8 cellular contexts compared by ENCODE assay signal in the genomic region with DNA sequence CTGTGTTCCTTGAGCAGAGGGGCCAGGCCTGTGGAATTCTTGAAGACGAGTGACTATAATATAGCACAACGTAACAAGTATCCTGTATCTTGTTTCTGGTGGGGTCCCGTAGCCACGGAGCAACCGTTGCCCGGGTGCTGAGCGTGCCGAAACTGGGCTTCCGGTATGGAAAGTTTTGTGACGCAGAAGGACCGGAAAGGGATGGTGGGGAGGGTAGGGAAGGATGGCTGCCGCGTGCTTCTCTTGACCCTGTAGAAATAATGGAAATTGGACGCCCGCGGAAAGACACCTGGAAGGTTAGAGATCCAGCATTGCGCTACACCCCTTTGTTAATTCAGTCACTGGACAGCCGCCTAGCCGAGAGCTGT. TPM values are rescaled to one million over a fixed set of nuclear protein-coding genes. Genes with fewer than 3 reads are reported as not detected.
DNase-seq lines count a peak whose midpoint lies in the region; ATAC-seq and TF ChIP-seq lines count a peak whose summit lies in the region.

No MANE protein-coding gene starts in this region.

- peaks cover 6% of the 10 kb centered on the region; the same call in 1 of the 2 replicates for H3K9me3 ChIP-seq in AG04450 (ENCODE audit: control insufficient read depth, insufficient read depth, low read length)
- 0 out of 2 replicates have a peak, but pooled peaks cover 3% of the 10 kb centered on the region for H3K9me3 ChIP-seq in OCI-LY7 (ENCODE audit: low read length)

- peak overlapping the region in 5 of 10 donors; percentile 97 to 100 (median 100) for H3K27ac Mint-ChIP-seq in naive thymus-derived CD8-positive, alpha-beta T cell

- H3K9me2 ChIP-seq in OCI-LY7 (ENCODE audit: insufficient read depth, low read length): no peaks in the 10 kb centered on the region

- H3K36me3 Mint-ChIP-seq in naive thymus-derived CD8-positive, alpha-beta T cell: peaks cover 0 to 46% (median under 1%) of the 10 kb centered on the region in 3 donors

- BruUV-seq in OCI-LY7 (replicated peaks; lab: Mats Ljungman, UMichigan): no TSS peak

- peak overlapping the region in 6 of 10 donors; percentile 95 to 99 (median 98) for H3K4me3 Mint-ChIP-seq in naive thymus-derived CD8-positive, alpha-beta T cell

- peak overlapping the region; percentile 99 for H3K27ac ChIP-seq in AG04450 (ENCODE audit: low read depth, low read length)
- H3K27ac ChIP-seq in OCI-LY7 (ENCODE audit: low read depth, low read length, poor library complexity, severe bottlenecking): peak overlapping the region; percentile 87

- H2AFZ ChIP-seq in OCI-LY7 (ENCODE audit: low read length): peak overlapping the region; percentile 96; the same call in 1 of the 2 replicates

- H3K9me3 Mint-ChIP-seq in naive thymus-derived CD8-positive, alpha-beta T cell: no peaks in the 10 kb centered on the region

- peaks cover 39% of the 10 kb centered on the region for H3K36me3 ChIP-seq in OCI-LY7 (ENCODE audit: insufficient read depth, low read length)

- no peaks in the 10 kb centered on the region for H3K27me3 Mint-ChIP-seq in naive thymus-derived CD8-positive, alpha-beta T cell

- peaks cover 58% of the 10 kb centered on the region for H3K79me2 ChIP-seq in OCI-LY7 (ENCODE audit: insufficient read depth, low read depth, low read length)

- H3K4me1 ChIP-seq in OCI-LY7 (ENCODE audit: insufficient read depth, low read length, poor library complexity, severe bottlenecking): peaks cover 21% of the 10 kb centered on the region

- TF ChIP-seq CTCF in AG04450 (IDR thresholded peaks at IDR 0.05; ENCODE audit: low read depth, low read length) (no peak), OCI-LY7 (conservative IDR thresholded peaks at IDR 0.05; ENCODE audit: low read length) (no peak)

- H3K4me1 Mint-ChIP-seq in naive thymus-derived CD8-positive, alpha-beta T cell: peaks cover 20 to 41% (median 29%) of the 10 kb centered on the region in 4 donors

- DNase-seq in AG04450 (ENCODE audit: low read depth, low spot score) (peak; percentile 29), OCI-LY7 (ENCODE audit: low spot score) (peak; percentile 76), cerebellar cortex (ENCODE audit: low spot score) (peak; percentile 71), SHP77 (lab: John Stamatoyannopoulos, UW) (no peak), HPDE6-E6E7 (ENCODE audit: extremely low spot score) (no peak)
- DNase-seq in naive thymus-derived CD8-positive, alpha-beta T cell: peak in 7 of 10 donors; percentile 44 to 87 (median 69)

- POLR2A ChIA-PET in AG04450 (lab: Yijun Ruan, JAX): no interaction called here
- POLR2A ChIA-PET in OCI-LY7 (lab: Charles Lee): interaction anchor here (0.5 kb wide), 1 partner anchor 574 kb away, joined by 3 read pairs; no protein-coding TSS in a partner anchor
- POLR2A ChIA-PET in naive thymus-derived CD8-positive, alpha-beta T cell (lab: Charles Lee): no interaction called here

- CTCF ChIA-PET in AG04450 (lab: Charles Lee) (no interaction called here), OCI-LY7 (lab: Charles Lee; ENCODE audit: unreplicated experiment) (no interaction called here)

- H3K27me3 ChIP-seq in AG04450 (ENCODE audit: control insufficient read depth, insufficient read depth, low read length): no peaks in the 10 kb centered on the region

- H3K4me3 ChIP-seq in AG04450 (ENCODE audit: low read depth, low read length): peak overlapping the region; percentile 85
- peak overlapping the region; percentile 97 for H3K4me3 ChIP-seq in OCI-LY7 (ENCODE audit: low read depth, low read length, poor library complexity, severe bottlenecking)

- H4K20me1 ChIP-seq in OCI-LY7 (ENCODE audit: insufficient read depth, low read length): peaks cover 21% of the 10 kb centered on the region

- ATAC-seq in HG02588 (IDR thresholded peaks at IDR 0.05; ENCODE audit: unreplicated experiment): peak; percentile 42
- ATAC-seq in naive thymus-derived CD8-positive, alpha-beta T cell: peak; percentile 55 to 59
- ATAC-seq in GM21576 (IDR thresholded peaks at IDR 0.05; ENCODE audit: unreplicated experiment): no peak

- peak overlapping the region; percentile 85 for H3K4me2 ChIP-seq in OCI-LY7 (ENCODE audit: low read length)

- intact Hi-C loops in OCI-LY7 (cut with micrococcal nuclease; ENCODE audit: unreplicated experiment): loop anchor here (5.0 kb wide), 2 partner anchors 243 to 577 kb away; a partner anchor contains a TSS

RNA-seq across cellular contexts. Expression of a gene that starts 0.8 kb away (rescaled TPM):
- 32.0 and 44.8 TPM in 2 replicates for polyA plus RNA-seq in AG04450 (2011; rRNA removed)
- polyA minus RNA-seq in AG04450 (2011; rRNA and poly(A)+ RNA removed): 36.9 and 66.1 TPM in 2 replicates
- 76.9 and 102 TPM in 2 replicates for total RNA-seq in OCI-LY7 (2014; rRNA removed; shearing (Covaris generic))
- total RNA-seq in OCI-LY7 (2022): 98.9 and 111 TPM in 2 replicates
- 100 to 1,000 TPM; 199 to 205 TPM for total RNA-seq in naive thymus-derived CD8-positive, alpha-beta T cell
- not detected for polyA plus RNA-seq in naive thymus-derived CD8-positive, alpha-beta T cell

Comparison
In these comparisons a context has a peak if more than half of its experiments do, and no peak if none do; other contexts are left out.
1. DNase-seq: peak in AG04450 (single experiment), OCI-LY7 (single experiment), cerebellar cortex (single experiment) and naive thymus-derived CD8-positive, alpha-beta T cell (7 of 10); none in SHP77 (0 of 2) and HPDE6-E6E7 (single experiment).